ENCODE assay signal across 11 cellular contexts in genomic region chr3:46299608-46300460, GRCh38. TPM values are rescaled to one million over a fixed set of nuclear protein-coding genes. Genes with fewer than 3 reads are reported as not detected.
A peak's percentile ranks its signal among the peaks of the same experiment; 100 is the strongest.
DNase-seq lines count a peak whose midpoint lies in the region; ATAC-seq and TF ChIP-seq lines count a peak whose summit lies in the region.
"Had no signal": no experiment of that assay in that cellular context is flagged by ENCODE, and none has a peak within 500 bp of the region (broad histone marks: within the 10 kb centered on the region; RNA-seq: fewer than 3 reads in every experiment).

No MANE protein-coding gene starts in this region.

- peak overlapping the region; percentile 55 for H3K27ac Mint-ChIP-seq in CD8-positive, alpha-beta T cell

- intact Hi-C loops in CD8-positive, alpha-beta T cell (cut with DNase I, micrococcal nuclease), result no loop called here
- intact Hi-C loops in left ventricle myocardium superior (cut with micrococcal nuclease), result loop anchor here (10.0 kb wide), 1 partner anchor 65 kb away; no protein-coding TSS in a partner anchor
- intact Hi-C loops in head of caudate nucleus (cut with DNase I), result no loop called here

- H3K36me3 ChIP-seq in CD8-positive, alpha-beta T cell (ENCODE audit: insufficient read depth, low read length), result no peaks in the 10 kb centered on the region
- H3K36me3 ChIP-seq: gastroesophageal sphincter had no signal

- peak; percentile 38 for ATAC-seq in CD8-positive, alpha-beta T cell
- peak; percentile 29 for ATAC-seq in GM21576 (IDR thresholded peaks at IDR 0.05; ENCODE audit: unreplicated experiment)
- peak; percentile 63 for ATAC-seq in left ventricle myocardium superior
- ATAC-seq: gastroesophageal sphincter had no signal

- H3K4me1 Mint-ChIP-seq in CD8-positive, alpha-beta T cell (ENCODE audit: low read depth), result peaks cover 60% of the 10 kb centered on the region

- POLR2A ChIA-PET in CD8-positive, alpha-beta T cell (lab: Charles Lee), result interaction anchor here (1.2 to 1.7 kb wide), 3 partner anchors 55 to 86 kb away, joined by 3 to 4 read pairs (median 3); no protein-coding TSS in a partner anchor

- no peaks in the 10 kb centered on the region for H3K9me3 ChIP-seq in CD8-positive, alpha-beta T cell (ENCODE audit: low read length)
- H3K9me3 ChIP-seq: gastroesophageal sphincter had no signal

- TF ChIP-seq CTCF in CD8-positive, alpha-beta T cell (IDR thresholded peaks at IDR 0.05), result no peak

- no peaks in the 10 kb centered on the region for H3K27me3 Mint-ChIP-seq in CD8-positive, alpha-beta T cell (ENCODE audit: low read depth)

- H3K27me3 ChIP-seq in CD8-positive, alpha-beta T cell (ENCODE audit: insufficient read depth, low read length), result no peaks in the 10 kb centered on the region
- H3K27me3 ChIP-seq: gastroesophageal sphincter had no signal

- H3K4me1 ChIP-seq in CD8-positive, alpha-beta T cell (ENCODE audit: insufficient read depth, low read length), result peaks cover 46% of the 10 kb centered on the region
- H3K4me1 ChIP-seq: gastroesophageal sphincter had no signal

- H3K4me3 ChIP-seq in CD8-positive, alpha-beta T cell (ENCODE audit: low read depth, low read length), result no peak overlapping the region
- H3K4me3 ChIP-seq: gastroesophageal sphincter had no signal

- no peak for DNase-seq in CD8-positive, alpha-beta T cell
- DNase-seq in OCI-M2 (lab: John Stamatoyannopoulos, UW; ENCODE audit: unreplicated experiment), result peak; percentile 21
- DNase-seq in left ventricle myocardium superior, result no peak
- DNase-seq in head of caudate nucleus, result no peak
- DNase-seq in stimulated activated CD4-positive, alpha-beta T cell treated with anti-CD3 and anti-CD28 coated beads, Interleukin-15, amount 100 ng/mL, for 24 hours, result no peak
- DNase-seq in kidney tubule cell (ENCODE audit: low spot score), result no peak
- DNase-seq in retina, result no peak
- DNase-seq: DMS 273 treated with DMSO at 0.1 percent for 48 hours, NCI-H446 treated with DMSO at 0.1 percent for 48 hours had no signal

- no peaks in the 10 kb centered on the region for H3K36me3 Mint-ChIP-seq in CD8-positive, alpha-beta T cell

- H3K9me3 Mint-ChIP-seq in CD8-positive, alpha-beta T cell, result no peaks in the 10 kb centered on the region

- H3K27ac ChIP-seq in CD8-positive, alpha-beta T cell (ENCODE audit: low read depth, low read length), result no peak overlapping the region
- H3K27ac ChIP-seq: gastroesophageal sphincter had no signal

- H3K4me3 Mint-ChIP-seq in CD8-positive, alpha-beta T cell, result no peak overlapping the region

- CTCF ChIA-PET in CD8-positive, alpha-beta T cell (lab: Charles Lee), result interaction anchor here (1.2 to 2.1 kb wide), 6 partner anchors 12 to 78 kb away, joined by 3 to 9 read pairs (median 5); partner anchors contain the start of gene CCR5

RNA-seq across cellular contexts. Expression of gene CCR2, which starts 54.1 kb away (rescaled TPM):
- total RNA-seq in CD8-positive, alpha-beta T cell, result under 1 TPM; 0.62 to 0.67 TPM
- 1.3 TPM for total RNA-seq in left ventricle myocardium superior

RNA-seq across cellular contexts. Expression of gene CCR3, which starts 57.6 kb away (rescaled TPM):
- not detected for total RNA-seq in CD8-positive, alpha-beta T cell
- total RNA-seq in left ventricle myocardium superior, result not detected
- total RNA-seq: gastroesophageal sphincter had no signal
